1 cellular context compared by ENCODE assay signal in genomic region chr14:98136019-98136418, GRCh38.
TF ChIP-seq lines count a peak whose summit lies in the region.

No MANE protein-coding gene starts in this region.

TF ChIP-seq in WTC11, 78 proteins besides CTCF, POLR2A, EP300 and RAD21 (continued from another document):
- TF ChIP-seq FOXP4 (CRISPR knock-in tag; IDR thresholded peaks at IDR 0.05), result no peak
- no peak for TF ChIP-seq ZSCAN18 (CRISPR knock-in tag; IDR thresholded peaks at IDR 0.05)
- TF ChIP-seq E2F5 (CRISPR knock-in tag; IDR thresholded peaks at IDR 0.05), result no peak
- no peak for TF ChIP-seq ZNF232 (CRISPR knock-in tag; IDR thresholded peaks at IDR 0.05)
- TF ChIP-seq GTF2I (CRISPR knock-in tag; conservative IDR thresholded peaks at IDR 0.05), result no peak
- no peak for TF ChIP-seq ESRRA (CRISPR knock-in tag; IDR thresholded peaks at IDR 0.05; ENCODE audit: borderline replicate concordance)
- no peak for TF ChIP-seq ZNF317 (CRISPR knock-in tag; IDR thresholded peaks at IDR 0.05; ENCODE audit: borderline replicate concordance, low read depth)
- no peak for TF ChIP-seq USF2 (CRISPR knock-in tag; IDR thresholded peaks at IDR 0.05)
- TF ChIP-seq SMAD4 (CRISPR knock-in tag; IDR thresholded peaks at IDR 0.05), result no peak
